ENCODE assay signal across 11 cellular contexts in genomic region chr1:169138866-169139670, GRCh38.
DNase-seq lines count a peak whose midpoint lies in the region; ATAC-seq and FAIRE-seq lines count a peak whose summit lies in the region.
"Had no signal": no experiment of that assay in that cellular context is flagged by ENCODE, and none has a peak within 500 bp of the region (broad histone marks: within the 10 kb centered on the region; RNA-seq: fewer than 3 reads in every experiment).

No MANE protein-coding gene starts in this region.

- no peaks in the 10 kb centered on the region for H3K36me3 Mint-ChIP-seq in activated T-cell treated with anti-CD3 and anti-CD28 coated beads, Interleukin-2, amount 50 U/mL, for 24 hours (ENCODE audit: low read depth)
- no peaks in the 10 kb centered on the region for H3K36me3 Mint-ChIP-seq in stimulated activated memory B cell treated with anti-CD40 and anti-IgM and Interleukin-4, amounts not matched to agents 10 μg/mL and 1 μg/mL and 100 μg/mL, for 72 hours

- no peak for FAIRE-seq in HTR-8/SVneo (lab: Jason Lieb, UNC)

- no peak for DNase-seq in activated T-cell treated with anti-CD3 and anti-CD28 coated beads, Interleukin-2, amount 50 U/mL, for 24 hours
- DNase-seq in activated T-cell treated with anti-CD3 and anti-CD28 coated beads, Interleukin-2, amount 50 U/mL, for 1 hour: no peak
- DNase-seq in NCI-H1930 (lab: John Stamatoyannopoulos, UW) (no peak), NCI-H146 (lab: John Stamatoyannopoulos, UW) (no peak), HTR-8/SVneo (ENCODE audit: insufficient read length, low spot score) (no peak)
- DNase-seq: amygdala, foreskin melanocyte, NCI-H1694 treated with DMSO at 0.1 percent for 48 hours had no signal

- no peaks in the 10 kb centered on the region for H3K9me3 Mint-ChIP-seq in activated T-cell treated with anti-CD3 and anti-CD28 coated beads, Interleukin-2, amount 50 U/mL, for 24 hours
- no peaks in the 10 kb centered on the region for H3K9me3 Mint-ChIP-seq in stimulated activated memory B cell treated with anti-CD40 and anti-IgM and Interleukin-4, amounts not matched to agents 10 μg/mL and 1 μg/mL and 100 μg/mL, for 72 hours

- peaks cover 22% of the 10 kb centered on the region for H3K4me1 Mint-ChIP-seq in activated T-cell treated with anti-CD3 and anti-CD28 coated beads, Interleukin-2, amount 50 U/mL, for 24 hours (ENCODE audit: low read depth)
- no peaks in the 10 kb centered on the region for H3K4me1 Mint-ChIP-seq in stimulated activated memory B cell treated with anti-CD40 and anti-IgM and Interleukin-4, amounts not matched to agents 10 μg/mL and 1 μg/mL and 100 μg/mL, for 72 hours

- peak overlapping the region; percentile 80 for H3K27ac Mint-ChIP-seq in activated T-cell treated with anti-CD3 and anti-CD28 coated beads, Interleukin-2, amount 50 U/mL, for 24 hours
- no peak overlapping the region for H3K27ac Mint-ChIP-seq in stimulated activated memory B cell treated with anti-CD40 and anti-IgM and Interleukin-4, amounts not matched to agents 10 μg/mL and 1 μg/mL and 100 μg/mL, for 72 hours

- no peak overlapping the region for H3K4me3 Mint-ChIP-seq in activated T-cell treated with anti-CD3 and anti-CD28 coated beads, Interleukin-2, amount 50 U/mL, for 24 hours
- H3K4me3 Mint-ChIP-seq in stimulated activated memory B cell treated with anti-CD40 and anti-IgM and Interleukin-4, amounts not matched to agents 10 μg/mL and 1 μg/mL and 100 μg/mL, for 72 hours: no peak overlapping the region

- no peaks in the 10 kb centered on the region for H3K27me3 Mint-ChIP-seq in activated T-cell treated with anti-CD3 and anti-CD28 coated beads, Interleukin-2, amount 50 U/mL, for 24 hours
- H3K27me3 Mint-ChIP-seq in stimulated activated memory B cell treated with anti-CD40 and anti-IgM and Interleukin-4, amounts not matched to agents 10 μg/mL and 1 μg/mL and 100 μg/mL, for 72 hours: no peaks in the 10 kb centered on the region

- ATAC-seq in HG02571 (IDR thresholded peaks at IDR 0.05; ENCODE audit: unreplicated experiment) (peak; percentile 91), HG03521 (IDR thresholded peaks at IDR 0.05; ENCODE audit: unreplicated experiment) (peak; percentile 88)
- ATAC-seq in stimulated activated memory B cell treated with anti-CD40 and anti-IgM and Interleukin-4, amounts not matched to agents 10 μg/mL and 1 μg/mL and 100 μg/mL, for 72 hours: peak; percentile 80
